ENCODE assay signal across 8 cellular contexts in genomic region chr3:51224843-51225242, GRCh38.
"Had no signal": no experiment of that assay in that cellular context is flagged by ENCODE, and none has a peak within 500 bp of the region (broad histone marks: within the 10 kb centered on the region; RNA-seq: fewer than 3 reads in every experiment).

No MANE protein-coding gene starts in this region.

- DNase-seq: GDM1, GF-D8 had no signal

- H3K4me3 ChIP-seq: GM12878 had no signal

- FAIRE-seq: G401.6, GM12878, GM12891, GM12892, GM18507, GM19239 had no signal

- ATAC-seq: GM12878 had no signal
